In the genomic region with DNA sequence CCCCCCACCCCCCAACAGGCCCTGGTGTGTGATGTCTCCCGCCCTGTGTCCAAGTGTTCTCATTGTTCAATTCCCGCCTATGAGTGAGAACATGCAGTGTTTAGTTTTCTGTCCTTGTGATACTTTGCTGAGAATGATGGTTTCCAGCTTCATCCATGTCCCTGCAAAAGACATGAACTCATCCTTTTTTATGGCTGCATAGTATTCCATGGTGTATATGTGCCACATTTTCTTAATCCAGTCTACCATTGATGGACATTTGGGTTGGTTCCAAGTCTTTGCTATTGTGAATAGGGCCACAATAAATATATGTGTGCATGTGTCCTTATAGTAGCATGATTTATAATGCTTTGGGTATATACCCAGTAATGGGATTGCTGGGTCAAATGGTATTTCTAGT, we compare ENCODE assay signal across 21 cellular contexts. TPM values are rescaled to one million over a fixed set of nuclear protein-coding genes. Genes with fewer than 3 reads are reported as not detected.
"Had no signal": no experiment of that assay in that cellular context is flagged by ENCODE, and none has a peak within 500 bp of the region (broad histone marks: within the 10 kb centered on the region; RNA-seq: fewer than 3 reads in every experiment).

No MANE protein-coding gene starts in this region.

RNA-seq across cellular contexts. Expression of a gene that starts 54.0 kb away (rescaled TPM):
- total RNA-seq: activated naive CD4-positive, alpha-beta T cell treated with anti-CD3 and anti-CD28 coated beads for 36 hours; activated naive CD4-positive, alpha-beta T cell treated with anti-CD3 and anti-CD28 coated beads, Interleukin-2, amount 50 U/mL, for 72 hours; activated naive CD8-positive, alpha-beta T cell treated with anti-CD3 and anti-CD28 coated beads for 36 hours; activated naive CD8-positive, alpha-beta T cell treated with anti-CD3 and anti-CD28 coated beads, Interleukin-2, amount 10 ng/mL, durations not matched to agents 7 days and 5 days; activated T-cell treated with anti-CD3 and anti-CD28 coated beads, Interleukin-2, amount 50 U/mL, for 4 hours; activated T-cell treated with anti-CD3 and anti-CD28 coated beads, Interleukin-2, amount 50 U/mL, for 72 hours; activated T-helper 1 cell treated with anti-CD3 and anti-CD28 coated beads, Interleukin-12 subunit alpha, Interleukin-12 subunit beta, Interleukin-2, Interleukin-4 antibody, amounts not matched to agents 30 ng/mL and 10 ng/mL and 1 ng/mL, durations not matched to agents 14 hours and 24 hours and 36 hours; activated T-helper 17 cell treated with anti-CD3 and anti-CD28 coated beads, Interleukin-2, amount 50 U/mL, for 72 hours; activated T-helper 2 cell treated with anti-CD3 and anti-CD28 coated beads, Interferon-gamma antibody, Interleukin-2, Interleukin-4, amounts not matched to agents 10 μg/mL and 5 μg/mL and 100 μg/mL, durations not matched to agents 14 hours and 24 hours and 36 hours; adrenal gland; aorta; ascending aorta; astrocyte; body of pancreas; breast epithelium; bronchial epithelial cell; cardiac muscle cell; cardiac septum; cerebellum; chondrocyte had no signal
- polyA plus RNA-seq: adipose tissue, adrenal gland, aorta, cardiac muscle cell had no signal
